Comparison of ENCODE assay signal across 23 cellular contexts in the genomic region with DNA sequence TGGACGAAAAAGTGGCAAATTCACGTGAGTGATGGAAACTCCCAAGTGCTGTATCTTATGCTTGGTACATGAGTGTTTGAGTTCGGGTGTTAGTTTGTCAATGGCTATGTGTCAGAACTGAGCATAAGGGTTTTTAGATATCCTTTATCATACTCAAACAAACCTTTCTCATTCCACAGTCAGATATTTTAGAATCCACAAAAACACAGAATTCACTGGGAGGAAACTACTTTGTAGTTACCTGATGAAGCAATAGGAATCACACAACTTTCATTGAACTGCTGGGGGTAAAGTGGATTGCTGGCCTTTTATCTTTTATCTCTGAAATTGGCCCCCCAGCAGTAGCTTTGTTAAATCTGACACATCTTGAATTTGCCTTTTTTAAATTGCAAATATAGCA.
DNase-seq lines count a peak whose midpoint lies in the region; ATAC-seq, FAIRE-seq and TF ChIP-seq lines count a peak whose summit lies in the region.
"Had no signal": no experiment of that assay in that cellular context is flagged by ENCODE, and none has a peak within 500 bp of the region (broad histone marks: within the 10 kb centered on the region; RNA-seq: fewer than 3 reads in every experiment).

No MANE protein-coding gene starts in this region.

- CTCF ChIA-PET in HCT116 (lab: Charles Lee) = no interaction called here
- CTCF ChIA-PET in Panc1 (lab: Charles Lee) = no interaction called here

- H3K4me1 ChIP-seq in HCT116 (ENCODE audit: control insufficient read depth in 1 of 2, insufficient read depth in 2 of 2, low read length in 2 of 2) (peaks cover 0 to 10% of the 10 kb centered on the region in 2 experiments; a peak in 1 of 4 replicates), Panc1 (ENCODE audit: control insufficient read depth, insufficient read depth, low read length) (peaks cover 12% of the 10 kb centered on the region), keratinocyte (ENCODE audit: control insufficient read depth, extremely low read depth, insufficient read depth, low read length) (no peaks in the 10 kb centered on the region)

- no peak overlapping the region for H3K27ac ChIP-seq in HCT116 (ENCODE audit: low read depth, low read length)
- H3K27ac ChIP-seq in Panc1 (ENCODE audit: low read length) = peak overlapping the region; percentile 60; the same call in 1 of the 2 replicates
- no peak overlapping the region for H3K27ac ChIP-seq in keratinocyte (ENCODE audit: control insufficient read depth, insufficient read depth, low read length)
- H3K27ac ChIP-seq: GM23248, KMS-11, SK-N-MC had no signal

- no peak for ATAC-seq in HCT116
- peak; percentile 56; the same call in 1 of the 2 replicates for ATAC-seq in Panc1
- ATAC-seq in GM21367 (IDR thresholded peaks at IDR 0.05; ENCODE audit: unreplicated experiment) = no peak
- no peak for ATAC-seq in HG02571 (IDR thresholded peaks at IDR 0.05; ENCODE audit: unreplicated experiment)
- no peak for ATAC-seq in GM18909 (IDR thresholded peaks at IDR 0.05; ENCODE audit: poor library complexity, unreplicated experiment)

- BruUV-seq in HCT116 (replicated peaks; lab: Mats Ljungman, UMichigan) (no TSS peak), Panc1 (replicated peaks; lab: Mats Ljungman, UMichigan) (no TSS peak)

- H2AFZ ChIP-seq in HCT116 (ENCODE audit: low read depth, low read length, poor library complexity, severe bottlenecking) = peak overlapping the region; percentile 3
- H2AFZ ChIP-seq in keratinocyte (ENCODE audit: control insufficient read depth, low read length) = no peak overlapping the region

- peak; percentile 57 for FAIRE-seq in keratinocyte (lab: Jason Lieb, UNC)
- FAIRE-seq: GM18507, RCC 7860 had no signal

- no peak overlapping the region for H3K4me3 ChIP-seq in HCT116 (replicated peaks in 1 of 2; ENCODE audit: low read depth in 1 of 2, low read length in 2 of 2)
- H3K4me3 ChIP-seq in Panc1 (ENCODE audit: low read depth in 2 of 2, low read length in 2 of 2) = no peak overlapping the region
- no peak overlapping the region for H3K4me3 ChIP-seq in keratinocyte (ENCODE audit: control insufficient read depth in 2 of 3, extremely low read depth in 1 of 3, insufficient read depth in 2 of 3, low read depth in 1 of 3, low read length in 3 of 3)
- H3K4me3 ChIP-seq: GM23248, SK-N-MC had no signal

- H3K9me1 ChIP-seq in keratinocyte (ENCODE audit: control insufficient read depth, extremely low read depth, insufficient read depth, low read length) = no peaks in the 10 kb centered on the region

- no peak overlapping the region for H3K4me2 ChIP-seq in HCT116 (ENCODE audit: low read length)
- H3K4me2 ChIP-seq in keratinocyte (ENCODE audit: control insufficient read depth, extremely low read depth, insufficient read depth, low read depth, low read length) = no peak overlapping the region
- H3K4me2 ChIP-seq: KMS-11 had no signal

- in situ Hi-C loops in Panc1 (cut with HindIII; ENCODE audit: low pct_unique_long_range_greater_than_20kb, low sequenced_read_pairs) = no loop called here

- H3K9me3 ChIP-seq in HCT116 (ENCODE audit: control insufficient read depth in 1 of 2, insufficient read depth in 1 of 2, low read depth in 1 of 2, low read length in 2 of 2) (no peaks in the 10 kb centered on the region), Panc1 (ENCODE audit: control insufficient read depth, insufficient read depth, low read depth, low read length) (peaks cover 20% of the 10 kb centered on the region; the same call in 1 of the 2 replicates), keratinocyte (ENCODE audit: control insufficient read depth, low read depth, low read length) (peaks cover 2% of the 10 kb centered on the region)

- H3K36me3 ChIP-seq in HCT116 (ENCODE audit: control insufficient read depth in 1 of 2, insufficient read depth in 2 of 2, low read length in 2 of 2) (no peaks in the 10 kb centered on the region), Panc1 (ENCODE audit: control insufficient read depth, insufficient read depth, low read length) (no peaks in the 10 kb centered on the region), keratinocyte (ENCODE audit: control insufficient read depth in 2 of 2, extremely low read depth in 1 of 2, insufficient read depth in 2 of 2, low read length in 2 of 2) (no peaks in the 10 kb centered on the region)

- H3K79me2 ChIP-seq in HCT116 (ENCODE audit: insufficient read depth, low read length) (no peaks in the 10 kb centered on the region), keratinocyte (ENCODE audit: control insufficient read depth, insufficient read depth, low read length) (no peaks in the 10 kb centered on the region)

- TF ChIP-seq CTCF in HCT116 (IDR thresholded peaks at IDR 0.05 in 2 of 3, conservative IDR thresholded peaks at IDR 0.05 in 1 of 3; ENCODE audit: borderline replicate concordance in 1 of 3, insufficient read depth in 1 of 3, low read depth in 2 of 3, low read length in 2 of 3) (no peak), Panc1 (IDR thresholded peaks at IDR 0.05) (no peak), keratinocyte (optimal IDR thresholded peaks at IDR 0.05 in 1 of 3, IDR thresholded peaks at IDR 0.05 in 1 of 3, conservative IDR thresholded peaks at IDR 0.05 in 1 of 3; ENCODE audit: extremely low read depth in 1 of 3, insufficient read depth in 2 of 3, low read length in 3 of 3) (no peak)

- DNase-seq in HCT116 (ENCODE audit: low read depth, low spot score) (no peak), Panc1 (ENCODE audit: low read depth, low spot score) (no peak), keratinocyte (ENCODE audit: low read depth, low spot score) (no peak)
- no peak for DNase-seq in activated CD8-positive, alpha-beta memory T cell treated with anti-CD3 and anti-CD28 coated beads, Interleukin-2, amount 50 U/mL, for 4 hours
- DNase-seq: CD8-positive, alpha-beta memory T cell; GM23248; H7; HFFc6; MM.1S; NCI-H2029; NCI-H446; NCI-H526; NCI-H82; NK-92 treated with Interleukin-12 subunit alpha and Interleukin-12 subunit beta, amount 100 ng/mL, for 24 hours; SIG-M5; SW 1271 had no signal

- RAD21 ChIA-PET in HCT116 (lab: Charles Lee; ENCODE audit: low non-redundant PET in 1 of 2, low total read pairs in 2 of 2, uncharacterized antibody in 2 of 2, unreplicated experiment in 2 of 2) = no interaction called here

- POLR2A ChIA-PET in HCT116 (lab: Charles Lee) (no interaction called here), Panc1 (lab: Charles Lee) (no interaction called here)

- intact Hi-C loops in HCT116 (cut with micrococcal nuclease) (no loop called here), Panc1 (cut with micrococcal nuclease; ENCODE audit: unreplicated experiment) (no loop called here)

- dilution Hi-C loops in keratinocyte (cut with MboI; ENCODE audit: extremely low pct_ligation_motif_present, low sequenced_read_pairs) = no loop called here

- TF ChIP-seq RAD21 in HCT116 (IDR thresholded peaks at IDR 0.05; ENCODE audit: low read depth) = no peak

- no peaks in the 10 kb centered on the region for H3K9me2 ChIP-seq in HCT116 (ENCODE audit: insufficient read depth)

- H3K27me3 ChIP-seq in HCT116 (ENCODE audit: insufficient read depth, low read length) (no peaks in the 10 kb centered on the region), Panc1 (ENCODE audit: control insufficient read depth, insufficient read depth, low read length) (no peaks in the 10 kb centered on the region), keratinocyte (ENCODE audit: control insufficient read depth, extremely low read depth, insufficient read depth, low read length) (no peaks in the 10 kb centered on the region)

- no peaks in the 10 kb centered on the region for H4K20me1 ChIP-seq in HCT116 (ENCODE audit: insufficient read depth)
- H4K20me1 ChIP-seq in keratinocyte (ENCODE audit: control insufficient read depth, extremely low read depth, insufficient read depth, low read length) = no peaks in the 10 kb centered on the region

- H3K9ac ChIP-seq in HCT116 (ENCODE audit: low read length) (no peak overlapping the region), keratinocyte (ENCODE audit: control insufficient read depth, extremely low read depth, insufficient read depth, low read length) (no peak overlapping the region)
- H3K9ac ChIP-seq: GM23248, KMS-11 had no signal

- TF ChIP-seq POLR2A in HCT116 (IDR thresholded peaks at IDR 0.05; ENCODE audit: borderline replicate concordance, extremely low read depth, insufficient read depth, insufficient read length) = no peak

TF ChIP-seq in HCT116, 20 proteins besides CTCF, POLR2A, EP300 and RAD21:
- TF ChIP-seq TCF7L2 (IDR thresholded peaks at IDR 0.05; ENCODE audit: borderline replicate concordance, extremely low read depth, insufficient read depth, insufficient read length) (peak; percentile 93), ELF1 (IDR thresholded peaks at IDR 0.05; ENCODE audit: borderline replicate concordance, low read depth) (no peak), POLR2AphosphoS5 (IDR thresholded peaks at IDR 0.05; ENCODE audit: low read depth, low read length) (no peak)
